8 cellular contexts compared by ENCODE assay signal in the genomic region with DNA sequence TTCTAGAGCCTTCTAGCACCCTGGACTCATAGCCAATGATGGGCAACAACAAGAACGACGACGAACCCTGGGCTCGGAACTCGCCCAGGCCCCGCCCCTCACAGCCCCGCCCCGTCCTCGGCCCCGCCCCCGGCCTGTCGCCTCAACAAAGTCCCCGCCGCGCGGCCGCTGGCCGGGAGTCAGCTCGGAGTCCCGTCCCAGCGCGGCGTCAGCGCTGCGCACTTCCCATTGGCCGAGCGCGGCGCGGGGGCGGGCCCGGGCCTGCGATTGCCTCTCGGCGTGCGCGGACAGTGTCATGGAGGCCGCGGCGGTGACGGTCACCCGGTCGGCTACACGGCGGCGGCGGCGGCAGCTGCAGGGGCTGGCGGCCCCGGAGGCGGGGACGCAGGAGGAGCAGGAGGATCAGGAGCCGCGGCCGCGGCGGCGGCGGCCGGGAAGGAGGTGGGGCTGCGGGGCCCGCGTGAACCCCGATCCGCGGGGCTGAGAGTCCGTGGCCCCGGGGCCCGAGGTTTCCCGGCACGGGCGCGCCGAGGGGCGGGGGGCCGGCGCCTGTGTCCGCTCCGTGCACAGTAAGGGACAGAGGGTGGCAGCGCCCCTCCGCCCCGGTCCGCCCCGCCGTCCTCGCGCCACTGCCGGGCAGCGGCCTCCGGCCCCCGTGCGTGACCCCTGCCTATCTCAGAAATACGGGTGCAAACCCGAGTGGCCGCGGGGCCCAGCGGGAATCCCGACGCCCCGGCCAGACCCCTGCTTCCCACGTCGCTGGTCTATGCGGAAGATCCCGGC. TPM values are rescaled to one million over a fixed set of nuclear protein-coding genes. Genes with fewer than 3 reads are reported as not detected.
A peak's percentile ranks its signal among the peaks of the same experiment; 100 is the strongest.
DNase-seq lines count a peak whose midpoint lies in the region; ATAC-seq and TF ChIP-seq lines count a peak whose summit lies in the region.

A gene with protein sequence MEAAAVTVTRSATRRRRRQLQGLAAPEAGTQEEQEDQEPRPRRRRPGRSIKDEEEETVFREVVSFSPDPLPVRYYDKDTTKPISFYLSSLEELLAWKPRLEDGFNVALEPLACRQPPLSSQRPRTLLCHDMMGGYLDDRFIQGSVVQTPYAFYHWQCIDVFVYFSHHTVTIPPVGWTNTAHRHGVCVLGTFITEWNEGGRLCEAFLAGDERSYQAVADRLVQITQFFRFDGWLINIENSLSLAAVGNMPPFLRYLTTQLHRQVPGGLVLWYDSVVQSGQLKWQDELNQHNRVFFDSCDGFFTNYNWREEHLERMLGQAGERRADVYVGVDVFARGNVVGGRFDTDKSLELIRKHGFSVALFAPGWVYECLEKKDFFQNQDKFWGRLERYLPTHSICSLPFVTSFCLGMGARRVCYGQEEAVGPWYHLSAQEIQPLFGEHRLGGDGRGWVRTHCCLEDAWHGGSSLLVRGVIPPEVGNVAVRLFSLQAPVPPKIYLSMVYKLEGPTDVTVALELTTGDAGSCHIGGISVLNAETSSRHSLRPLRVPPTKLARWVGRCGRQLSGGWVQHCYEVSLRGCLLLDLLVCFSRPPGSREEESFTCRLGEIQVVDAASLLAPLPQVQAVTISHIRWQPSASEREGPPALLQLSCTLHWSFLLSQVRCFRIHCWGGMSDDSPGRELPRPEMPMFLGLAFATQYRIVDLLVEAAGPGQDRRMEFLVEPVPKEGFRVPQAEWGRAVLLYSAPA (plus strand): TSS at position 175 of the 783 bp plus-strand sequence. CDS start 121 bp downstream, at position 296.

- 0% methylated on average over 32 to 56 of the region's 104 CpGs for WGBS in lower leg skin, 2 donors

- H3K9me3 Mint-ChIP-seq in activated CD4-positive, alpha-beta memory T cell treated with anti-CD3 and anti-CD28 coated beads, Interleukin-2, amount 10 ng/mL, durations not matched to agents 7 days and 5 days, result no peaks in the 10 kb centered on the region

- peak within 1 kb of the TSS; percentile 92 to 98 for H3K9ac ChIP-seq in duodenal mucosa (ENCODE audit: low read depth in 1 of 2, low read length in 2 of 2)

- peaks cover 28 to 36% of the 10 kb centered on the region in 2 donors for H3K4me1 ChIP-seq in duodenal mucosa (ENCODE audit: control insufficient read depth in 1 of 2, insufficient read depth in 2 of 2, low read length in 2 of 2)

- H3K4me3 ChIP-seq in duodenal mucosa (ENCODE audit: low read depth in 1 of 2, low read length in 2 of 2), result peak within 1 kb of the TSS; percentile 83 to 89
- H3K4me3 ChIP-seq in lower leg skin (ENCODE audit: low read depth, poor library complexity, severe bottlenecking), result peak within 1 kb of the TSS; percentile 62

- H3K36me3 ChIP-seq in duodenal mucosa (ENCODE audit: control insufficient read depth in 1 of 2, insufficient read depth in 2 of 2, low read length in 2 of 2), result peaks cover 8 to 12% of the 10 kb centered on the region in 2 donors

- CTCF ChIA-PET in activated CD4-positive, alpha-beta memory T cell treated with anti-CD3 and anti-CD28 coated beads, Interleukin-2, amount 10 ng/mL, durations not matched to agents 7 days and 5 days (lab: Charles Lee), result interaction anchor here (0.7 to 2.4 kb wide), 3 partner anchors 10 to 317 kb away, joined by 4 to 12 read pairs (median 9); no protein-coding TSS in a partner anchor

- intact Hi-C loops in lower leg skin (cut with DNase I; ENCODE audit: low total_unique reads), result no loop called here

- H3K27ac ChIP-seq in C4-2B, result peak within 1 kb of the TSS; percentile 85
- H3K27ac ChIP-seq in duodenal mucosa (ENCODE audit: low read depth, low read length), result peak within 1 kb of the TSS; percentile 55

- H3K4me3 Mint-ChIP-seq in activated CD4-positive, alpha-beta memory T cell treated with anti-CD3 and anti-CD28 coated beads, Interleukin-2, amount 10 ng/mL, durations not matched to agents 7 days and 5 days, result peak within 1 kb of the TSS; percentile 73

- H3K9me3 ChIP-seq in duodenal mucosa (ENCODE audit: control insufficient read depth in 1 of 2, low read length in 2 of 2), result no peaks in the 10 kb centered on the region

- H3K36me3 Mint-ChIP-seq in activated CD4-positive, alpha-beta memory T cell treated with anti-CD3 and anti-CD28 coated beads, Interleukin-2, amount 10 ng/mL, durations not matched to agents 7 days and 5 days (ENCODE audit: low read depth), result peaks cover 3% of the 10 kb centered on the region

- no peak for TF ChIP-seq POLR2A in lower leg skin (IDR thresholded peaks at IDR 0.05)

- H3K27me3 Mint-ChIP-seq in activated CD4-positive, alpha-beta memory T cell treated with anti-CD3 and anti-CD28 coated beads, Interleukin-2, amount 10 ng/mL, durations not matched to agents 7 days and 5 days, result no peaks in the 10 kb centered on the region

- TF ChIP-seq CTCF in C4-2B (conservative IDR thresholded peaks at IDR 0.05) (no peak), lower leg skin (IDR thresholded peaks at IDR 0.05) (no peak)

- peak; percentile 81 for ATAC-seq in GM19438 (IDR thresholded peaks at IDR 0.05; ENCODE audit: low read depth, unreplicated experiment)
- peak; percentile 79 for ATAC-seq in HG03571 (IDR thresholded peaks at IDR 0.05; ENCODE audit: unreplicated experiment)

- H3K27ac Mint-ChIP-seq in activated CD4-positive, alpha-beta memory T cell treated with anti-CD3 and anti-CD28 coated beads, Interleukin-2, amount 10 ng/mL, durations not matched to agents 7 days and 5 days, result peak within 1 kb of the TSS; percentile 2

- no peaks in the 10 kb centered on the region for H3K27me3 ChIP-seq in duodenal mucosa (ENCODE audit: control insufficient read depth in 1 of 2, insufficient read depth in 2 of 2, low read length in 2 of 2)

- POLR2A ChIA-PET in activated CD4-positive, alpha-beta memory T cell treated with anti-CD3 and anti-CD28 coated beads, Interleukin-2, amount 10 ng/mL, durations not matched to agents 7 days and 5 days (lab: Charles Lee), result interaction anchor here (0.8 to 1.3 kb wide), 5 partner anchors 10 to 65 kb away, joined by 3 to 5 read pairs (median 4); a partner anchor contains a TSS

- H3K4me1 Mint-ChIP-seq in activated CD4-positive, alpha-beta memory T cell treated with anti-CD3 and anti-CD28 coated beads, Interleukin-2, amount 10 ng/mL, durations not matched to agents 7 days and 5 days, result peaks cover 9% of the 10 kb centered on the region

- DNase-seq in NCI-H82 (lab: John Stamatoyannopoulos, UW) (peak; percentile 97), lower leg skin (ENCODE audit: low spot score in 2 of 2) (peak; percentile 90 to 98)
- DNase-seq in activated CD4-positive, alpha-beta memory T cell treated with anti-CD3 and anti-CD28 coated beads, Interleukin-2, amount 10 ng/mL, durations not matched to agents 7 days and 5 days, result peak; percentile 93
- DNase-seq in stimulated activated CD4-positive, alpha-beta T cell treated with anti-CD3 and anti-CD28 coated beads, Interleukin-4, amount 100 ng/mL, for 24 hours, result peak; percentile 90

RNA-seq across cellular contexts. Expression of the gene that starts here (rescaled TPM):
- 10 to 100 TPM; 28.5 to 28.9 TPM for total RNA-seq in activated CD4-positive, alpha-beta memory T cell treated with anti-CD3 and anti-CD28 coated beads, Interleukin-2, amount 10 ng/mL, durations not matched to agents 7 days and 5 days
- 10 to 100 TPM; 16.6 to 54.5 (median 26.3) TPM for total RNA-seq in lower leg skin

Comparison
In these comparisons a context has a peak if more than half of its experiments do, and no peak if none do; other contexts are left out.
1. Peak in every context shown above with its lines: DNase-seq, ATAC-seq, H3K4me3 ChIP-seq and H3K27ac ChIP-seq.